ENCODE assay signal across 8 cellular contexts in genomic region chr18:77062518-77063003, GRCh38.
DNase-seq lines count a peak whose midpoint lies in the region; ATAC-seq and TF ChIP-seq lines count a peak whose summit lies in the region.

No MANE protein-coding gene starts in this region.

- peak overlapping the region; percentile 100 for H3K27ac Mint-ChIP-seq in T-helper 17 cell

- H3K4me3 Mint-ChIP-seq in T-helper 17 cell = peak overlapping the region; percentile 88

- H3K27me3 Mint-ChIP-seq in T-helper 17 cell = no peaks in the 10 kb centered on the region

- DNase-seq in T-helper 17 cell (peak in 2 of 3 donors; percentile 52 to 59), dorsolateral prefrontal cortex (no peak), HuH-7.5 (ENCODE audit: low spot score) (no peak), erythroblast (lab: John Stamatoyannopoulos, UW) (no peak), NOMO-1 treated with DMSO at 0.1 percent for 48 hours (lab: John Stamatoyannopoulos, UW; ENCODE audit: unreplicated experiment) (no peak)
- DNase-seq in stimulated activated CD8-positive, alpha-beta memory T cell treated with anti-CD3 and anti-CD28 coated beads, Interleukin-4, amount 100 ng/mL, for 48 hours = peak; percentile 64

- H3K36me3 Mint-ChIP-seq in T-helper 17 cell (ENCODE audit: low read depth) = peaks cover 2% of the 10 kb centered on the region

- H3K27me3 ChIP-seq in dorsolateral prefrontal cortex = no peaks in the 10 kb centered on the region

- H3K4me3 ChIP-seq in dorsolateral prefrontal cortex = no peak overlapping the region

- intact Hi-C loops in dorsolateral prefrontal cortex (cut with DNase I) = loop anchor here (5.0 kb wide), 3 partner anchors 140 to 260 kb away; no protein-coding TSS in a partner anchor

- H3K9me3 ChIP-seq in T-helper 17 cell (ENCODE audit: control insufficient read depth, low read length, poor library complexity, severe bottlenecking) = no peaks in the 10 kb centered on the region

- TF ChIP-seq CTCF in dorsolateral prefrontal cortex (IDR thresholded peaks at IDR 0.05 in 54 of 56, conservative IDR thresholded peaks at IDR 0.05 in 2 of 56; ENCODE audit: low read depth in 1 of 56, partially characterized antibody in 56 of 56) = no peak

- ATAC-seq in GM19035 (IDR thresholded peaks at IDR 0.05; ENCODE audit: unreplicated experiment) = peak; percentile 64
- peak; percentile 57 for ATAC-seq in HG03060 (IDR thresholded peaks at IDR 0.05; ENCODE audit: low read depth, unreplicated experiment)
- peak; percentile 79 for ATAC-seq in T-helper 17 cell

- TF ChIP-seq POLR2A in erythroblast (IDR thresholded peaks at IDR 0.05; ENCODE audit: low read length) = no peak

- H3K27ac ChIP-seq in dorsolateral prefrontal cortex = peak overlapping the region in 34 of 59 donors; percentile 0 to 83 (median 32)

- peaks cover 59% of the 10 kb centered on the region for H3K4me1 Mint-ChIP-seq in T-helper 17 cell

Comparison
In these comparisons a context has a peak if more than half of its experiments do, and no peak if none do; other contexts are left out.
1. DNase-seq: peak in T-helper 17 cell (2 of 3) and stimulated activated CD8-positive, alpha-beta memory T cell treated with anti-CD3 and anti-CD28 coated beads, Interleukin-4, amount 100 ng/mL, for 48 hours (single experiment); none in dorsolateral prefrontal cortex (0 of 10), HuH-7.5 (single experiment), erythroblast (0 of 2) and NOMO-1 treated with DMSO at 0.1 percent for 48 hours (single experiment).
2. Peak in every context shown above with its lines, with median percentiles within 50 percentile points of each other: ATAC-seq.